33 cellular contexts compared by ENCODE assay signal in the genomic region with DNA sequence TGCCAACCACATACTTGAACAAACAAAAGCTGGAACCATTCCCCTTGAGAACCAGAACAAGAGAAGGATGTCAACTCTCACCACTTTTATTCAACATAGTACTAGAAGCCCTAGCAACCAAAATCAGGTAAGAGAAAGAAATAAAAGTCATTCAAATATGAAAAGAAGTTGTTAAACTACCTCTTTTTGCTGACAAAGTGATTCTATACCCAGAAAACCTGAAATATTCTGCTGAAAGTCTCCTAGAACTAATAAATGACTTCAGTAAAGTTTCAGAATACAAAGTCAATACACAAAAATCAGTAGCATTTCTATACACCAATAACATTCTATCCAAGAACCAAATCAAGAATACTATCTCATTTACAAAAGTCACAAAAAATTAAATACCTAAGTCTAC.
"Had no signal": no experiment of that assay in that cellular context is flagged by ENCODE, and none has a peak within 500 bp of the region (broad histone marks: within the 10 kb centered on the region; RNA-seq: fewer than 3 reads in every experiment).

No MANE protein-coding gene starts in this region.

- H2AFZ ChIP-seq: neural progenitor cell, parathyroid adenoma had no signal

- H3K9me3 ChIP-seq: left lung, lower lobe of right lung, neutrophil, psoas muscle, right atrium auricular region, stomach, testis, thyroid gland, transverse colon, upper lobe of left lung, vagina had no signal

- H3K9ac ChIP-seq: neural progenitor cell, parathyroid adenoma had no signal

- DNase-seq: hypothalamus; immature natural killer cell; kidney; left colon; left lung; lower lobe of right lung; mammary epithelial cell; mesenchymal stem cell; naive B cell; natural killer cell; nephron progenitor cell; occipital lobe; psoas muscle; stimulated activated CD4-positive, alpha-beta T cell treated with anti-CD3 and anti-CD28 coated beads, Interleukin-12 subunit alpha, Interleukin-12 subunit beta, amount 100 ng/mL, for 4 hours; stimulated activated CD4-positive, alpha-beta T cell treated with anti-CD3 and anti-CD28 coated beads, Interleukin-15, amount 100 ng/mL, for 24 hours; stimulated activated CD4-positive, alpha-beta T cell treated with anti-CD3 and anti-CD28 coated beads, Interleukin-2, amount 100 ng/mL, for 24 hours; stimulated activated CD4-positive, alpha-beta T cell treated with anti-CD3 and anti-CD28 coated beads, Interleukin-4, amount 100 ng/mL, for 1 hour; stimulated activated naive B cell treated with anti-CD40 and anti-IgM and Interleukin-4, amounts not matched to agents 10 μg/mL and 1 μg/mL and 100 μg/mL, for 72 hours; stimulated activated naive CD8-positive, alpha-beta T cell treated with anti-CD3 and anti-CD28 coated beads, Interleukin-15, Interleukin-2, amounts not matched to agents 100 U/mL and 50 U/mL, for 24 hours; stomach; testis; thyroid gland; transverse colon; upper lobe of left lung had no signal

- FAIRE-seq: islet of Langerhans, kidney had no signal

- H3K36me3 ChIP-seq: left lung, lower lobe of right lung, neural progenitor cell, neutrophil, right atrium auricular region, stomach, thyroid gland, transverse colon, upper lobe of left lung, vagina had no signal

- H3K27me3 ChIP-seq: left lung, neural progenitor cell, neutrophil, right atrium auricular region, stomach, testis, thyroid gland, transverse colon, upper lobe of left lung, vagina had no signal

- H3K79me2 ChIP-seq: parathyroid adenoma had no signal

- H3K4me3 Mint-ChIP-seq: immature natural killer cell; mesothelial cell of epicardium; naive B cell; natural killer cell; nephron progenitor cell; neural progenitor cell; stimulated activated naive B cell treated with anti-CD40 and anti-IgM and Interleukin-4, amounts not matched to agents 10 μg/mL and 1 μg/mL and 100 μg/mL, for 72 hours had no signal

- H3K27ac Mint-ChIP-seq: immature natural killer cell; mesothelial cell of epicardium; natural killer cell; nephron progenitor cell; neural progenitor cell; stimulated activated naive B cell treated with anti-CD40 and anti-IgM and Interleukin-4, amounts not matched to agents 10 μg/mL and 1 μg/mL and 100 μg/mL, for 72 hours had no signal

- ATAC-seq: left colon; left lung; lower lobe of right lung; natural killer cell; psoas muscle; sciatic nerve; stimulated activated naive B cell treated with anti-CD40 and anti-IgM and Interleukin-4, amounts not matched to agents 10 μg/mL and 1 μg/mL and 100 μg/mL, for 72 hours; stimulated activated naive CD8-positive, alpha-beta T cell treated with anti-CD3 and anti-CD28 coated beads, Interleukin-15, Interleukin-2, amounts not matched to agents 100 U/mL and 50 U/mL, for 24 hours had no signal

- H3K27ac ChIP-seq: left lung, lower lobe of right lung, neural progenitor cell, neutrophil, parathyroid adenoma, psoas muscle, right atrium auricular region, skin epidermis, stomach, testis, thyroid gland, transverse colon, upper lobe of left lung, vagina had no signal

- H3K4me2 ChIP-seq: neural progenitor cell had no signal

- H3K4me3 ChIP-seq: left lung, lower lobe of right lung, neural progenitor cell, psoas muscle, right atrium auricular region, skin epidermis, stomach, testis, thyroid gland, transverse colon, upper lobe of left lung, vagina had no signal

- H3K36me3 Mint-ChIP-seq: immature natural killer cell; mesothelial cell of epicardium; naive B cell; natural killer cell; neural progenitor cell; stimulated activated naive B cell treated with anti-CD40 and anti-IgM and Interleukin-4, amounts not matched to agents 10 μg/mL and 1 μg/mL and 100 μg/mL, for 72 hours had no signal

- H3K9me3 Mint-ChIP-seq: nephron progenitor cell; neural progenitor cell; stimulated activated naive B cell treated with anti-CD40 and anti-IgM and Interleukin-4, amounts not matched to agents 10 μg/mL and 1 μg/mL and 100 μg/mL, for 72 hours had no signal

- H3K4me1 ChIP-seq: left lung, lower lobe of right lung, parathyroid adenoma, psoas muscle, right atrium auricular region, stomach, testis, thyroid gland, transverse colon, upper lobe of left lung, vagina had no signal

- H3K4me1 Mint-ChIP-seq: immature natural killer cell; naive B cell; natural killer cell; stimulated activated naive B cell treated with anti-CD40 and anti-IgM and Interleukin-4, amounts not matched to agents 10 μg/mL and 1 μg/mL and 100 μg/mL, for 72 hours had no signal
